ENCODE assay signal across 8 cellular contexts in genomic region chr17:75205037-75205792, GRCh38. TPM values are rescaled to one million over a fixed set of nuclear protein-coding genes. Genes with fewer than 3 reads are reported as not detected.
DNase-seq lines count a peak whose midpoint lies in the region; ATAC-seq and TF ChIP-seq lines count a peak whose summit lies in the region.

TSS of gene NUP85 (plus strand) at chr17:75205679. CDS start at chr17:75205762, 83 bp downstream.

- TF ChIP-seq CTCF in KMS-11 (conservative IDR thresholded peaks at IDR 0.05; ENCODE audit: low read depth, low read length) (no peak), Panc1 (IDR thresholded peaks at IDR 0.05) (no peak)

- intact Hi-C loops in Panc1 (cut with micrococcal nuclease; ENCODE audit: unreplicated experiment), result no loop called here

- H3K4me1 Mint-ChIP-seq in activated T-cell treated with anti-CD3 and anti-CD28 coated beads, Interleukin-2, amount 50 U/mL, for 4 hours (ENCODE audit: low read depth), result peaks cover 25% of the 10 kb centered on the region

- peak within 1 kb of the TSS; percentile 94 for H3K9ac ChIP-seq in KMS-11
- peak within 1 kb of the TSS; percentile 93 for H3K9ac ChIP-seq in muscle layer of colon (ENCODE audit: low read length)

- H3K9me3 ChIP-seq in Panc1 (ENCODE audit: control insufficient read depth, insufficient read depth, low read depth, low read length) (no peaks in the 10 kb centered on the region), muscle layer of colon (ENCODE audit: low read length) (no peaks in the 10 kb centered on the region)

- peak within 1 kb of the TSS; percentile 96 for H3K4me3 Mint-ChIP-seq in activated T-cell treated with anti-CD3 and anti-CD28 coated beads, Interleukin-2, amount 50 U/mL, for 4 hours

- H3K4me3 ChIP-seq in KMS-11 (IDR thresholded peaks at IDR 0.05; ENCODE audit: insufficient read depth, low read depth, low read length), result no peak within 1 kb of the TSS
- H3K4me3 ChIP-seq in Panc1 (ENCODE audit: low read depth in 2 of 2, low read length in 2 of 2), result peak within 1 kb of the TSS; percentile 89 to 95
- H3K4me3 ChIP-seq in muscle layer of colon (ENCODE audit: low read depth in 1 of 2, low read length in 2 of 2), result peak within 1 kb of the TSS; percentile 63 to 97

- peaks cover 4% of the 10 kb centered on the region; the same call in 1 of the 2 replicates for H3K36me3 ChIP-seq in KMS-11 (ENCODE audit: insufficient read depth)
- H3K36me3 ChIP-seq in Panc1 (ENCODE audit: control insufficient read depth, insufficient read depth, low read length), result peaks cover 14% of the 10 kb centered on the region
- peaks cover 6% of the 10 kb centered on the region for H3K36me3 ChIP-seq in muscle layer of colon (ENCODE audit: insufficient read depth, low read length)

- H3K27me3 Mint-ChIP-seq in activated T-cell treated with anti-CD3 and anti-CD28 coated beads, Interleukin-2, amount 50 U/mL, for 4 hours (ENCODE audit: low read depth), result no peaks in the 10 kb centered on the region

- in situ Hi-C loops in Caki2 (cut with HindIII; ENCODE audit: low pct_unique_long_range_greater_than_20kb, low sequenced_read_pairs), result no loop called here
- in situ Hi-C loops in Panc1 (cut with HindIII; ENCODE audit: low pct_unique_long_range_greater_than_20kb, low sequenced_read_pairs), result no loop called here

- H3K4me2 ChIP-seq in KMS-11, result peak within 1 kb of the TSS; percentile 82

- peak within 1 kb of the TSS; percentile 89 for H2AFZ ChIP-seq in KMS-11 (ENCODE audit: low read depth)

- peak; percentile 96 for DNase-seq in Caki2 (ENCODE audit: low read depth)
- DNase-seq in Panc1 (ENCODE audit: low read depth, low spot score), result peak; percentile 72
- peak; percentile 89 for DNase-seq in activated T-cell treated with anti-CD3 and anti-CD28 coated beads, Interleukin-2, amount 50 U/mL, for 4 hours
- DNase-seq in stimulated activated CD8-positive, alpha-beta memory T cell treated with anti-CD3 and anti-CD28 coated beads, Interleukin-7, amount 100 ng/mL, for 1 hour (ENCODE audit: low read depth in 2 of 2), result peak; percentile 85 to 86

- BruUV-seq in Panc1 (replicated peaks; lab: Mats Ljungman, UMichigan), result no TSS peak

- H3K9me3 Mint-ChIP-seq in activated T-cell treated with anti-CD3 and anti-CD28 coated beads, Interleukin-2, amount 50 U/mL, for 4 hours, result no peaks in the 10 kb centered on the region

- ATAC-seq in GM21529 (IDR thresholded peaks at IDR 0.05; ENCODE audit: unreplicated experiment) (peak; percentile 62), Panc1 (peak; percentile 93), esophagus mucosa (peak; percentile 94)
- ATAC-seq in activated T-cell treated with anti-CD3 and anti-CD28 coated beads, Interleukin-2, amount 50 U/mL, for 4 hours, result peak; percentile 91 to 93

- H3K27ac ChIP-seq in KMS-11 (peak within 1 kb of the TSS; percentile 94), Panc1 (ENCODE audit: low read length) (peak within 1 kb of the TSS; percentile 95), muscle layer of colon (ENCODE audit: low read depth, low read length) (peak within 1 kb of the TSS; percentile 91)

- H3K27me3 ChIP-seq in KMS-11 (ENCODE audit: insufficient read depth, low read depth) (no peaks in the 10 kb centered on the region), Panc1 (ENCODE audit: control insufficient read depth, insufficient read depth, low read length) (no peaks in the 10 kb centered on the region), muscle layer of colon (ENCODE audit: control insufficient read depth in 1 of 2, insufficient read depth in 2 of 2, low read length in 2 of 2) (no peaks in the 10 kb centered on the region)

- H3K4me1 ChIP-seq in KMS-11 (ENCODE audit: low read depth, poor library complexity, severe bottlenecking), result peaks cover 20% of the 10 kb centered on the region
- no peaks in the 10 kb centered on the region for H3K4me1 ChIP-seq in Panc1 (ENCODE audit: control insufficient read depth, insufficient read depth, low read length)
- peaks cover 9% of the 10 kb centered on the region for H3K4me1 ChIP-seq in muscle layer of colon (ENCODE audit: insufficient read depth, low read length)

- CTCF ChIA-PET in Panc1 (lab: Charles Lee), result interaction anchor here (0.5 to 1.5 kb wide), 2 partner anchors 91 to 118 kb away, joined by 4 to 7 read pairs; no protein-coding TSS in a partner anchor

- H3K36me3 Mint-ChIP-seq in activated T-cell treated with anti-CD3 and anti-CD28 coated beads, Interleukin-2, amount 50 U/mL, for 4 hours (ENCODE audit: insufficient read depth), result peaks cover 5% of the 10 kb centered on the region

- no peaks in the 10 kb centered on the region for H4K20me1 ChIP-seq in KMS-11 (ENCODE audit: insufficient read depth)

- H3K79me2 ChIP-seq in KMS-11 (ENCODE audit: insufficient read depth, low read depth), result peaks cover 51% of the 10 kb centered on the region

- POLR2A ChIA-PET in Panc1 (lab: Charles Lee), result no interaction called here

RNA-seq across cellular contexts. Expression of gene NUP85, which starts in this region (rescaled TPM):
- total RNA-seq in Caki2 (2014; rRNA removed; shearing (Covaris generic); ENCODE audit: low replicate concordance), result 71.4 and 87.8 TPM in 2 replicates
- total RNA-seq in Panc1 (2021; ENCODE audit: unreplicated experiment) (141 TPM), esophagus mucosa (43.0 TPM)
- polyA plus RNA-seq in Panc1 (2012; ENCODE audit: insufficient read length), result 96.7 TPM
- 100 to 1,000 TPM; 115 to 137 (median 125) TPM for total RNA-seq in activated T-cell treated with anti-CD3 and anti-CD28 coated beads, Interleukin-2, amount 50 U/mL, for 4 hours
